Comparison of ENCODE assay signal across 22 cellular contexts in the genomic region with DNA sequence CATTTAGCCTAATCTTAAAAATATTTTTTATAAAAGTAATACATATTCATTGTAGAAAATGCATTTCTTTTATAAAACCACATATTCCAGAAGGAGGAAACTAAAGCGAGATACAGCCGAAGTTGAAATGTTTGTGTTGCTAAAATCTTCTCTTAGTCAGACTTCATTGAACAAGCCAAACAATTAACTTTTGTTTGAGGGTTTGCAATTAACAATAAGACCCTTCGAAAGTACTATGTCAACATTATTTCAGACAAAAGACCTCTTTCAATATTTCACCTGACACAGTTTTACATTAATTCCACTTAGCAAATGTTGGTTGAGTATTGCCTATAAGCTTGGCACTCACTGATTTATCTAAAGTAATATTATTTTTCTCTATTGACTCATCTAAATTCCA.
"Had no signal": no experiment of that assay in that cellular context is flagged by ENCODE, and none has a peak within 500 bp of the region (broad histone marks: within the 10 kb centered on the region; RNA-seq: fewer than 3 reads in every experiment).

No MANE protein-coding gene starts in this region.

- H3K36me3 Mint-ChIP-seq: naive B cell; stimulated activated memory B cell treated with anti-CD40 and anti-IgM and Interleukin-4, amounts not matched to agents 10 μg/mL and 1 μg/mL and 100 μg/mL, for 72 hours had no signal

- H3K4me3 Mint-ChIP-seq: dendritic cell treated with granulocyte-macrophage colony-stimulating factor and Interleukin-4, amounts not matched to agents 40 ng/mL and 50 ng/mL, for 4 days; naive B cell; nephron; stimulated activated memory B cell treated with anti-CD40 and anti-IgM and Interleukin-4, amounts not matched to agents 10 μg/mL and 1 μg/mL and 100 μg/mL, for 72 hours; stimulated activated naive CD8-positive, alpha-beta T cell treated with anti-CD3 and anti-CD28 coated beads, Interleukin-15, Interleukin-2, amounts not matched to agents 100 ng/mL and 50 ng/mL, for 24 hours had no signal

- DNase-seq: cerebellar nuclear complex; kidney; left cardiac atrium; left ventricle myocardium inferior; lower lobe of right lung; mesenchymal stem cell; naive B cell; occipital lobe; pancreas; spleen; stimulated activated CD4-positive, alpha-beta T cell treated with anti-CD3 and anti-CD28 coated beads, Interleukin-15, amount 100 ng/mL, for 24 hours; stimulated activated CD4-positive, alpha-beta T cell treated with anti-CD3 and anti-CD28 coated beads, Interleukin-1b, Interleukin-23, amount 100 ng/mL, for 48 hours; stimulated activated CD4-positive, alpha-beta T cell treated with anti-CD3 and anti-CD28 coated beads, Interleukin-4, amount 100 ng/mL, for 24 hours; trophoblast cell had no signal

- H3K4me1 ChIP-seq: esophagus muscularis mucosa, gastroesophageal sphincter, left ventricle myocardium inferior, lower lobe of right lung, pancreas, prostate gland, spleen had no signal

- H3K27ac Mint-ChIP-seq: dendritic cell treated with granulocyte-macrophage colony-stimulating factor and Interleukin-4, amounts not matched to agents 40 ng/mL and 50 ng/mL, for 4 days; naive B cell; nephron; stimulated activated memory B cell treated with anti-CD40 and anti-IgM and Interleukin-4, amounts not matched to agents 10 μg/mL and 1 μg/mL and 100 μg/mL, for 72 hours; stimulated activated naive CD8-positive, alpha-beta T cell treated with anti-CD3 and anti-CD28 coated beads, Interleukin-15, Interleukin-2, amounts not matched to agents 100 ng/mL and 50 ng/mL, for 24 hours had no signal

- H3K9me3 Mint-ChIP-seq: stimulated activated memory B cell treated with anti-CD40 and anti-IgM and Interleukin-4, amounts not matched to agents 10 μg/mL and 1 μg/mL and 100 μg/mL, for 72 hours had no signal

- H3K27me3 ChIP-seq: esophagus muscularis mucosa, gastroesophageal sphincter, pancreas, spleen had no signal

- H3K4me3 ChIP-seq: esophagus muscularis mucosa, gastroesophageal sphincter, left ventricle myocardium inferior, lower lobe of right lung, pancreas, prostate gland, spleen, thoracic aorta had no signal

- H3K27ac ChIP-seq: esophagus muscularis mucosa, gastroesophageal sphincter, left ventricle myocardium inferior, lower lobe of right lung, pancreas, prostate gland, spleen, thoracic aorta had no signal

- H3K9me3 ChIP-seq: esophagus muscularis mucosa, gastroesophageal sphincter, left ventricle myocardium inferior, lower lobe of right lung, pancreas, prostate gland, thoracic aorta had no signal

- H3K36me3 ChIP-seq: esophagus muscularis mucosa, gastroesophageal sphincter, left ventricle myocardium inferior, lower lobe of right lung, pancreas, prostate gland, spleen, thoracic aorta had no signal

- H3K4me1 Mint-ChIP-seq: naive B cell; nephron; stimulated activated memory B cell treated with anti-CD40 and anti-IgM and Interleukin-4, amounts not matched to agents 10 μg/mL and 1 μg/mL and 100 μg/mL, for 72 hours had no signal

- H3K27me3 Mint-ChIP-seq: dendritic cell treated with granulocyte-macrophage colony-stimulating factor and Interleukin-4, amounts not matched to agents 40 ng/mL and 50 ng/mL, for 4 days; naive B cell; stimulated activated memory B cell treated with anti-CD40 and anti-IgM and Interleukin-4, amounts not matched to agents 10 μg/mL and 1 μg/mL and 100 μg/mL, for 72 hours; stimulated activated naive CD8-positive, alpha-beta T cell treated with anti-CD3 and anti-CD28 coated beads, Interleukin-15, Interleukin-2, amounts not matched to agents 100 ng/mL and 50 ng/mL, for 24 hours had no signal
